15 cellular contexts compared by ENCODE assay signal in the genomic region with DNA sequence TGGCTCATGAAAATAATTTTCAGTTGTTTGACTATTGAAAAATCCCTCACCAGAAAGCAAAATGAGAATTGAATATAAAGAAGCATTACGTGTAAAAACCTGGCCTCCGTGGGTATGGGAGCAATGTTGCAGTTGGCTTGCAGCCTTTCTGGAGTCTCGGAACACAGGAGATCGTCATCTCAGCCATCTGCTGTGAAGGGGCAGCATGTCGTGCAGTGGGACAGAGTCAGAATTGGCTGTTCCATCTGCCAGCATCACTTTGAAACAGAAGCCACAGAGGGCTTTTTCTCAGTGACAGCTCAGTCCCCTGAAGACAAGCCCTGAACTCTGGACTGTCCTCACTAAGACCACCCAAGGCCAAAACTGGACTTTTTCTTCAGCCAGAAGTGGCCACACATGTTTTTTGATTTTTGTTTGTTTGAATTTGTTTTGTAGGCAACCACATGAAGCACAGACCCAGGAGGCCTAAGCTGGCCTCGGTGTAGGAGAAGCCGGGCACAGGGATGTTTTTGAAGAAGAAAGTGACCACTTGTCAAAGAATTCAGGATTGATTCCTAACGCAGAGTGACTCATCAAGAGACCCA.
"Had no signal": no experiment of that assay in that cellular context is flagged by ENCODE, and none has a peak within 500 bp of the region (broad histone marks: within the 10 kb centered on the region; RNA-seq: fewer than 3 reads in every experiment).

No MANE protein-coding gene starts in this region.

- H3K36me3 Mint-ChIP-seq: activated naive CD8-positive, alpha-beta T cell; naive thymus-derived CD4-positive, alpha-beta T cell had no signal

- H3K4me3 Mint-ChIP-seq: activated CD8-positive, alpha-beta memory T cell treated with anti-CD3 and anti-CD28 coated beads, Interleukin-2, amount 10 ng/mL, durations not matched to agents 7 days and 5 days; activated naive CD8-positive, alpha-beta T cell; activated T-cell treated with anti-CD3 and anti-CD28 coated beads, Interleukin-2, amount 50 U/mL, for 24 hours; endodermal cell; naive thymus-derived CD4-positive, alpha-beta T cell had no signal

- H3K27ac Mint-ChIP-seq: activated CD8-positive, alpha-beta memory T cell treated with anti-CD3 and anti-CD28 coated beads, Interleukin-2, amount 10 ng/mL, durations not matched to agents 7 days and 5 days; activated naive CD8-positive, alpha-beta T cell; activated T-cell treated with anti-CD3 and anti-CD28 coated beads, Interleukin-2, amount 50 U/mL, for 24 hours; endodermal cell; naive thymus-derived CD4-positive, alpha-beta T cell had no signal

- ATAC-seq: activated CD8-positive, alpha-beta memory T cell treated with anti-CD3 and anti-CD28 coated beads, Interleukin-2, amount 10 ng/mL, durations not matched to agents 7 days and 5 days; naive thymus-derived CD4-positive, alpha-beta T cell had no signal

- H3K4me3 ChIP-seq: thyroid gland, vagina had no signal

- H3K27me3 ChIP-seq: thyroid gland, vagina had no signal

- DNase-seq: activated CD4-positive, alpha-beta T cell treated with anti-CD3 and anti-CD28 coated beads, Interleukin-2, amount 50 U/mL, for 48 hours; activated CD8-positive, alpha-beta memory T cell treated with anti-CD3 and anti-CD28 coated beads, Interleukin-2, amount 10 ng/mL, durations not matched to agents 7 days and 5 days; activated effector memory CD4-positive, alpha-beta T cell treated with anti-CD3 and anti-CD28 coated beads, Interleukin-2, amount 50 U/mL, for 16 hours; activated T-cell treated with anti-CD3 and anti-CD28 coated beads, Interleukin-2, amount 50 U/mL, for 24 hours; amygdala; endodermal cell; erythroblast; hypothalamus; kidney glomerular epithelial cell; naive thymus-derived CD4-positive, alpha-beta T cell; small intestine; thyroid gland had no signal

- H3K36me3 ChIP-seq: neutrophil, thyroid gland, vagina had no signal

- H3K27ac ChIP-seq: neutrophil, thyroid gland, vagina had no signal

- H3K4me1 Mint-ChIP-seq: endodermal cell had no signal

- H3K4me1 ChIP-seq: thyroid gland, vagina had no signal

- H3K9me3 ChIP-seq: neutrophil, thyroid gland, vagina had no signal

- H3K27me3 Mint-ChIP-seq: activated CD8-positive, alpha-beta memory T cell treated with anti-CD3 and anti-CD28 coated beads, Interleukin-2, amount 10 ng/mL, durations not matched to agents 7 days and 5 days; activated naive CD8-positive, alpha-beta T cell; activated T-cell treated with anti-CD3 and anti-CD28 coated beads, Interleukin-2, amount 50 U/mL, for 24 hours had no signal
